ENCODE assay signal across 8 cellular contexts in the genomic region with DNA sequence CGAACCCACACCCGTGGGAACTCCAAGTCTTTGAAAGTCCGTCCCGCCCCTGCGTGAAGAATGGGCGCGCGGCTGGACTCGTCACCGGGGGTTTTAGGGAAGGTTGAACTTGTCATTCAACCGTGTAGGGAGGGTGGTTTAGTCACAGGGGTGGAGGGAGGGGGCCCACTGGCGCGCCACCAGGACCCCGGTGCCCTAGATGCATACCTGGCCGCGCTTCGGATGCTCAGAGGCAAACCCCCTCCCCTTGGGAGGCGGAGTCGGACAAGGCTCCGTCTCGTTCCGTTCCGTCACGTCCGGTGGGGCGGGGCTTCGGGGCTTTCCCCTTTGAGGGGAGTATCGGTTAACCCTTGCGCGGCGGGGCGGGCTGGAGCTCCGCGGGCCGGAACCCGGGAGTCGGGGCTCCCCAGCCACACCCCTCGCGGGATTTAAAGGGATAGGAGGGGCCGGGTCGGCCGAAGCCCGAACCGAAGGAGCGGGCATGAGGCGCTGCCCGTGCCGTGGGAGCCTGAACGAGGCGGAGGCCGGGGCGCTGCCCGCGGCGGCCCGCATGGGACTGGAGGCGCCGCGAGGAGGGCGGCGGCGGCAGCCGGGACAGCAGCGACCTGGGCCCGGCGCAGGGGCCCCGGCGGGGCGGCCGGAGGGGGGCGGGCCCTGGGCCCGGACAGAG. TPM values are rescaled to one million over a fixed set of nuclear protein-coding genes. Genes with fewer than 3 reads are reported as not detected.
DNase-seq lines count a peak whose midpoint lies in the region; ATAC-seq and TF ChIP-seq lines count a peak whose summit lies in the region.

A gene (minus strand): TSS at position 232 of the 670 bp plus-strand sequence. CDS start 2,254 bp downstream, outside the sequence.
A gene (plus strand): TSS at position 458 of the 670 bp plus-strand sequence. CDS start 24 bp downstream, at position 482.

- H2AFZ ChIP-seq in DND-41 (ENCODE audit: low read depth, low read length): peak within 1 kb of the TSS; percentile 80

- intact Hi-C loops in esophagus squamous epithelium (cut with DNase I): loop anchor here (5.0 kb wide), 1 partner anchor 109 kb away; no protein-coding TSS in a partner anchor

- TF ChIP-seq CTCF in DND-41 (IDR thresholded peaks at IDR 0.05; ENCODE audit: borderline replicate concordance, extremely low read depth, low read length, poor library complexity, severe bottlenecking): peak; percentile 24
- TF ChIP-seq CTCF in Peyer's patch (IDR thresholded peaks at IDR 0.05): peak in 4 of 6 experiments; percentile 13 to 49 (median 46)
- TF ChIP-seq CTCF in esophagus squamous epithelium (IDR thresholded peaks at IDR 0.05): peak in 4 of 6 experiments; percentile 18 to 45 (median 42)

- no peaks in the 10 kb centered on the region for H3K27me3 ChIP-seq in DND-41 (ENCODE audit: insufficient read depth, low read length, poor library complexity)
- no peaks in the 10 kb centered on the region for H3K27me3 ChIP-seq in Peyer's patch
- no peaks in the 10 kb centered on the region for H3K27me3 ChIP-seq in esophagus squamous epithelium

- peak; percentile 74 for ATAC-seq in DND-41 (ENCODE audit: insufficient read depth, low read depth)
- ATAC-seq in GM21825 (IDR thresholded peaks at IDR 0.05; ENCODE audit: unreplicated experiment): peak; percentile 58

- peak within 1 kb of the TSS; percentile 96 for H3K4me2 ChIP-seq in DND-41 (ENCODE audit: insufficient read depth, low read length)

- DNase-seq in DND-41: peak; percentile 99
- peak; percentile 100 for DNase-seq in Peyer's patch
- DNase-seq in activated T-helper 1 cell treated with Interleukin-2 at 50 U/mL for 16 hours (ENCODE audit: low read depth): peak; percentile 99
- peak; percentile 89 for DNase-seq in esophagus squamous epithelium (lab: John Stamatoyannopoulos, UW)
- DNase-seq in myocyte (ENCODE audit: low read depth): peak; percentile 99
- peak; percentile 100 for DNase-seq in stimulated activated CD8-positive, alpha-beta memory T cell treated with anti-CD3 and anti-CD28 coated beads, Interleukin-7, amount 100 ng/mL, for 4 hours (ENCODE audit: low read depth in 2 of 2)

- peak within 1 kb of the TSS; percentile 52 to 84 for H3K4me3 ChIP-seq in DND-41 (ENCODE audit: low read depth in 1 of 2, low read length in 2 of 2)
- peak within 1 kb of the TSS; percentile 69 to 91 (median 81) for H3K4me3 ChIP-seq in Peyer's patch
- peak within 1 kb of the TSS; percentile 81 to 94 (median 92) for H3K4me3 ChIP-seq in esophagus squamous epithelium

- TF ChIP-seq POLR2A in Peyer's patch (IDR thresholded peaks at IDR 0.05): peak; percentile 42 to 95
- TF ChIP-seq POLR2A in esophagus squamous epithelium (IDR thresholded peaks at IDR 0.05): peak in 3 of 4 donors; percentile 86 to 91 (median 89)

- H3K79me2 ChIP-seq in DND-41 (ENCODE audit: insufficient read depth, low read length): peaks cover 53% of the 10 kb centered on the region

- peak within 1 kb of the TSS; percentile 80 for H3K9ac ChIP-seq in DND-41 (ENCODE audit: low read depth, low read length)

- H3K9me3 ChIP-seq in DND-41 (ENCODE audit: insufficient read depth, low read length, severe bottlenecking): no peaks in the 10 kb centered on the region
- H3K9me3 ChIP-seq in KOPT-K1 (ENCODE audit: insufficient read depth, low read length, poor library complexity, severe bottlenecking): no peaks in the 10 kb centered on the region
- H3K9me3 ChIP-seq in Peyer's patch: no peaks in the 10 kb centered on the region
- H3K9me3 ChIP-seq in esophagus squamous epithelium: no peaks in the 10 kb centered on the region

- H3K27ac ChIP-seq in DND-41 (ENCODE audit: low read length) (peak within 1 kb of the TSS; percentile 65), KOPT-K1 (ENCODE audit: low read depth, low read length, poor library complexity, severe bottlenecking) (peak within 1 kb of the TSS; percentile 72), Peyer's patch (peak within 1 kb of the TSS; percentile 89 to 99 (median 96)), esophagus squamous epithelium (peak within 1 kb of the TSS; percentile 98 to 100 (median 100))

- H4K20me1 ChIP-seq in DND-41 (ENCODE audit: insufficient read depth, low read length): peaks cover 2% of the 10 kb centered on the region; the same call in 1 of the 2 replicates

- WGBS in esophagus squamous epithelium, 2 donors: 0% methylated on average over 7 to 11 of the region's 72 CpGs

- H3K36me3 ChIP-seq in DND-41 (ENCODE audit: insufficient read depth, low read length) (peaks cover 7% of the 10 kb centered on the region; the same call in 1 of the 2 replicates), KOPT-K1 (ENCODE audit: insufficient read depth, low read length) (no peaks in the 10 kb centered on the region), Peyer's patch (peaks cover 0 to 14% (median 0%) of the 10 kb centered on the region in 3 donors), esophagus squamous epithelium (peaks cover 0 to 24% (median 0%) of the 10 kb centered on the region in 3 donors)

- H3K4me1 ChIP-seq in DND-41 (ENCODE audit: insufficient read depth, low read length): peaks cover 65% of the 10 kb centered on the region
- H3K4me1 ChIP-seq in Peyer's patch: peaks cover 0 to 47% (median 26%) of the 10 kb centered on the region in 4 donors
- peaks cover 24 to 74% (median 43%) of the 10 kb centered on the region in 3 donors for H3K4me1 ChIP-seq in esophagus squamous epithelium

RNA-seq across cellular contexts. Expression of the first gene that starts in this region (rescaled TPM):
- 10 to 100 TPM; 32.4 to 92.8 (median 41.9) TPM for total RNA-seq in Peyer's patch
- total RNA-seq in esophagus squamous epithelium: 10 to 100 TPM; 19.3 to 64.1 (median 33.3) TPM
- total RNA-seq in myocyte: 72.4 and 109 TPM in 2 replicates
- 34.3 TPM for polyA plus RNA-seq in myocyte (2012)

RNA-seq across cellular contexts. Expression of the second gene that starts in this region (rescaled TPM):
- 10 to 100 TPM; 34.5 to 43.9 (median 38.9) TPM for total RNA-seq in Peyer's patch
- 100 to 1,000 TPM in 2 of 4 donors, 10 to 100 TPM in 2; 58.5 to 127 (median 95.7) TPM for total RNA-seq in esophagus squamous epithelium
- 14.1 and 15.6 TPM in 2 replicates for total RNA-seq in myocyte
- polyA plus RNA-seq in myocyte (2012): 13.3 TPM

Comparison
In these comparisons a context has a peak if more than half of its experiments do, and no peak if none do; other contexts are left out.
1. Peak in every context shown above with its lines: DNase-seq, ATAC-seq, H3K4me3 ChIP-seq and H3K27ac ChIP-seq.